ENCODE assay signal across 9 cellular contexts in genomic region chr7:105009667-105010537, GRCh38. TPM values are rescaled to one million over a fixed set of nuclear protein-coding genes. Genes with fewer than 3 reads are reported as not detected.
DNase-seq lines count a peak whose midpoint lies in the region; ATAC-seq and TF ChIP-seq lines count a peak whose summit lies in the region.
"Had no signal": no experiment of that assay in that cellular context is flagged by ENCODE, and none has a peak within 500 bp of the region (broad histone marks: within the 10 kb centered on the region; RNA-seq: fewer than 3 reads in every experiment).

No MANE protein-coding gene starts in this region.

- ATAC-seq in RWPE2 (ENCODE audit: low read depth): no peak

- H3K27ac ChIP-seq in RWPE2 (ENCODE audit: poor library complexity, severe bottlenecking) (peak overlapping the region; percentile 94), esophagus squamous epithelium (peak overlapping the region; percentile 99 to 100 (median 100)), parathyroid adenoma (peak overlapping the region; percentile 100)

- DNase-seq in Calu3 (no peak), RWPE2 (ENCODE audit: low spot score) (no peak), esophagus squamous epithelium (lab: John Stamatoyannopoulos, UW) (no peak), hypothalamus (lab: John Stamatoyannopoulos, UW) (no peak), HCEC 1CT (no peak), head of caudate nucleus (no peak)
- no peak for DNase-seq in stimulated activated CD4-positive, alpha-beta T cell treated with anti-CD3 and anti-CD28 coated beads, Interleukin-12 subunit alpha, Interleukin-12 subunit beta, amount 100 ng/mL, for 4 hours
- DNase-seq: activated CD4-positive, CD25-positive, alpha-beta regulatory T cell had no signal

- peak overlapping the region; percentile 93 for H3K4me3 Mint-ChIP-seq in Calu3 (ENCODE audit: low read depth, unreplicated experiment)

- H3K9me3 Mint-ChIP-seq in Calu3 (ENCODE audit: low read depth, unreplicated experiment): no peaks in the 10 kb centered on the region

- peaks cover 18% of the 10 kb centered on the region for H3K4me1 Mint-ChIP-seq in Calu3 (ENCODE audit: low read depth, unreplicated experiment)

- no TSS peak for BruUV-seq in Calu3 (replicated peaks; lab: Mats Ljungman, UMichigan)

- H3K4me2 ChIP-seq in parathyroid adenoma (ENCODE audit: low read length): peak overlapping the region; percentile 97

- peak in 1 of 4 donors; percentile 3 for TF ChIP-seq POLR2A in esophagus squamous epithelium (IDR thresholded peaks at IDR 0.05)

- H3K9me3 ChIP-seq in RWPE2 (ENCODE audit: severe bottlenecking) (no peaks in the 10 kb centered on the region), esophagus squamous epithelium (no peaks in the 10 kb centered on the region), parathyroid adenoma (ENCODE audit: control insufficient read depth, low read length) (no peaks in the 10 kb centered on the region)

- H3K4me1 ChIP-seq in RWPE2 (ENCODE audit: insufficient read depth, poor library complexity, severe bottlenecking) (peaks cover 16% of the 10 kb centered on the region), esophagus squamous epithelium (peaks cover 13 to 65% (median 38%) of the 10 kb centered on the region in 3 donors), parathyroid adenoma (peaks cover 4% of the 10 kb centered on the region)

- no peaks in the 10 kb centered on the region for H3K27me3 Mint-ChIP-seq in Calu3 (ENCODE audit: unreplicated experiment)

- 5 to 14% methylated on average over 9 of the region's 9 CpGs for WGBS in esophagus squamous epithelium, 2 donors

- H3K36me3 ChIP-seq in RWPE2 (ENCODE audit: low read depth): peaks cover 46% of the 10 kb centered on the region
- H3K36me3 ChIP-seq in esophagus squamous epithelium: peaks cover 0 to 6% (median 0%) of the 10 kb centered on the region in 3 donors
- no peaks in the 10 kb centered on the region for H3K36me3 ChIP-seq in parathyroid adenoma (ENCODE audit: control insufficient read depth, insufficient read depth, low read length)

- peaks cover 66% of the 10 kb centered on the region for H3K79me2 ChIP-seq in parathyroid adenoma

- peak overlapping the region; percentile 59 for H3K4me3 ChIP-seq in RWPE2 (ENCODE audit: severe bottlenecking)
- peak overlapping the region; percentile 73 to 96 (median 93) for H3K4me3 ChIP-seq in esophagus squamous epithelium
- H3K4me3 ChIP-seq in parathyroid adenoma (ENCODE audit: low read depth, low read length): peak overlapping the region; percentile 99

- no peak overlapping the region for H2AFZ ChIP-seq in parathyroid adenoma

- no peak overlapping the region for H3K9ac ChIP-seq in parathyroid adenoma

- H3K27me3 ChIP-seq in RWPE2 (ENCODE audit: insufficient read depth, poor library complexity, severe bottlenecking) (no peaks in the 10 kb centered on the region), esophagus squamous epithelium (no peaks in the 10 kb centered on the region), parathyroid adenoma (ENCODE audit: control insufficient read depth, insufficient read depth, low read length) (no peaks in the 10 kb centered on the region)

- peaks cover 84% of the 10 kb centered on the region for H3K36me3 Mint-ChIP-seq in Calu3 (ENCODE audit: insufficient read depth, unreplicated experiment)

- no peak for TF ChIP-seq CTCF in Calu3 (IDR thresholded peaks at IDR 0.05; ENCODE audit: unreplicated experiment)
- no peak for TF ChIP-seq CTCF in RWPE2 (IDR thresholded peaks at IDR 0.05; ENCODE audit: poor library complexity, severe bottlenecking)
- TF ChIP-seq CTCF in esophagus squamous epithelium (IDR thresholded peaks at IDR 0.05): no peak
- no peak for TF ChIP-seq CTCF in parathyroid adenoma (IDR thresholded peaks at IDR 0.05)

- CTCF ChIA-PET in Calu3 (lab: Charles Lee): interaction anchor here (0.6 to 1.2 kb wide), 2 partner anchors 20 to 26 kb away, joined by 3 read pairs; no protein-coding TSS in a partner anchor

- intact Hi-C loops in Calu3 (cut with micrococcal nuclease; ENCODE audit: unreplicated experiment) (loop anchor here (10.0 kb wide), 1 partner anchor 85 kb away; no protein-coding TSS in a partner anchor), esophagus squamous epithelium (cut with DNase I) (no loop called here), head of caudate nucleus (cut with DNase I) (no loop called here)

- H3K27ac Mint-ChIP-seq in Calu3 (ENCODE audit: unreplicated experiment): peak overlapping the region; percentile 100

RNA-seq across cellular contexts. Expression of gene KMT2E, which starts 4.1 kb away (rescaled TPM):
- 37.7 and 39.1 TPM in 2 replicates for total RNA-seq in Calu3 (2022)
- 10 to 100 TPM; 37.2 to 80.5 (median 54.4) TPM for total RNA-seq in esophagus squamous epithelium
